In genomic region chr13:110506859-110507566, GRCh38 we compare ENCODE assay signal across 11 cellular contexts. TPM values are rescaled to one million over a fixed set of nuclear protein-coding genes. Genes with fewer than 3 reads are reported as not detected.
DNase-seq lines count a peak whose midpoint lies in the region; ATAC-seq and TF ChIP-seq lines count a peak whose summit lies in the region.
"Had no signal": no experiment of that assay in that cellular context is flagged by ENCODE, and none has a peak within 500 bp of the region (broad histone marks: within the 10 kb centered on the region; RNA-seq: fewer than 3 reads in every experiment).

No MANE protein-coding gene starts in this region.

- no peak overlapping the region for H2AFZ ChIP-seq in hepatocyte

- no peaks in the 10 kb centered on the region for H3K36me3 ChIP-seq in body of pancreas (replicated peaks in 1 of 2; ENCODE audit: insufficient read depth in 1 of 2, low read depth in 2 of 2)
- H3K36me3 ChIP-seq in hepatocyte (replicated peaks; ENCODE audit: insufficient read depth, low read depth), result no peaks in the 10 kb centered on the region
- H3K36me3 ChIP-seq in skeletal muscle satellite cell (ENCODE audit: insufficient read depth, low read length), result peaks cover 82% of the 10 kb centered on the region

- DNase-seq in HUDEP-2 (lab: John Stamatoyannopoulos, UW; ENCODE audit: unreplicated experiment in 76 of 76) (peak in 70 of 76 experiments; percentile 3 to 81 (median 45)), body of pancreas (peak; percentile 93 to 95 (median 94)), hepatocyte (ENCODE audit: low spot score) (peak; percentile 82), glomerular visceral epithelial cell (ENCODE audit: extremely low spot score) (no peak), H4 (ENCODE audit: low spot score) (no peak)
- DNase-seq: activated naive CD8-positive, alpha-beta T cell treated with anti-CD3 and anti-CD28 coated beads, Interleukin-2, amount 10 ng/mL, durations not matched to agents 7 days and 5 days; NCI-H446; stimulated activated CD4-positive, alpha-beta T cell treated with anti-CD3 and anti-CD28 coated beads, Interleukin-4, amount 100 ng/mL, for 1 hour had no signal

- H3K27ac ChIP-seq in body of pancreas (peak overlapping the region; percentile 87 to 96 (median 90)), hepatocyte (peak overlapping the region; percentile 91)

- H3K4me1 ChIP-seq in body of pancreas (peaks cover 33% of the 10 kb centered on the region), hepatocyte (ENCODE audit: insufficient read depth) (peaks cover 21% of the 10 kb centered on the region), skeletal muscle satellite cell (ENCODE audit: control insufficient read depth, insufficient read depth, low read length) (peaks cover 17% of the 10 kb centered on the region)

- intact Hi-C loops in body of pancreas (cut with DNase I), result no loop called here

- no peaks in the 10 kb centered on the region for H3K9me2 ChIP-seq in hepatocyte (replicated peaks; ENCODE audit: insufficient read depth)

- TF ChIP-seq CTCF in body of pancreas (IDR thresholded peaks at IDR 0.05) (peak in 1 of 7 experiments; percentile 17), hepatocyte (IDR thresholded peaks at IDR 0.05; ENCODE audit: poor library complexity) (no peak)

- H3K9ac ChIP-seq in skeletal muscle satellite cell (ENCODE audit: low read depth, low read length), result no peak overlapping the region

- no peaks in the 10 kb centered on the region for H3K27me3 ChIP-seq in body of pancreas
- H3K27me3 ChIP-seq in hepatocyte, result no peaks in the 10 kb centered on the region
- H3K27me3 ChIP-seq in skeletal muscle satellite cell (ENCODE audit: control insufficient read depth, insufficient read depth, low read length), result no peaks in the 10 kb centered on the region

- H3K4me2 ChIP-seq in hepatocyte, result peak overlapping the region; percentile 49
- H3K4me2 ChIP-seq in skeletal muscle satellite cell (ENCODE audit: low read length), result peak overlapping the region; percentile 18

- no peak overlapping the region for H3K4me3 ChIP-seq in body of pancreas
- no peak overlapping the region for H3K4me3 ChIP-seq in hepatocyte
- no peak overlapping the region for H3K4me3 ChIP-seq in skeletal muscle satellite cell (ENCODE audit: low read length)

- no peaks in the 10 kb centered on the region for H4K20me1 ChIP-seq in hepatocyte (ENCODE audit: insufficient read depth, poor library complexity, severe bottlenecking)

- 14 to 18% methylated on average over 17 of the region's 17 CpGs for WGBS in body of pancreas, 2 donors
- 56% methylated on average over 17 of the region's 17 CpGs for WGBS in hepatocyte (ENCODE audit: low lambda C conversion rate, missing lambda C conversion rate)

- TF ChIP-seq POLR2A in body of pancreas (IDR thresholded peaks at IDR 0.05), result peak in 2 of 3 donors; percentile 39 to 41

- H3K79me2 ChIP-seq in hepatocyte, result no peaks in the 10 kb centered on the region

- H3K9me3 ChIP-seq in body of pancreas, result no peaks in the 10 kb centered on the region
- H3K9me3 ChIP-seq in hepatocyte (ENCODE audit: low read depth), result no peaks in the 10 kb centered on the region
- no peaks in the 10 kb centered on the region for H3K9me3 ChIP-seq in skeletal muscle satellite cell (replicated peaks; ENCODE audit: low read length)

- ATAC-seq in body of pancreas, result peak; percentile 90
- ATAC-seq in GM19397 (IDR thresholded peaks at IDR 0.05; ENCODE audit: unreplicated experiment), result no peak
- no peak for ATAC-seq in HG03025 (IDR thresholded peaks at IDR 0.05; ENCODE audit: low FRiP score, unreplicated experiment)

RNA-seq across cellular contexts. Expression of gene RAB20, which starts 54.5 kb away (rescaled TPM):
- total RNA-seq in body of pancreas (10 to 100 TPM; 23.1 to 35.5 TPM), hepatocyte (34.8 and 37.4 TPM in 2 replicates)
- 19.6 and 28.3 TPM in 2 replicates for polyA plus RNA-seq in hepatocyte
- 10.4 and 11.8 TPM in 2 replicates for total RNA-seq in skeletal muscle satellite cell (2012; rRNA removed)
- 12.3 and 14.6 TPM in 2 replicates for total RNA-seq in H4 (2014; rRNA removed; shearing (Covaris generic))

Comparison
In these comparisons a context has a peak if more than half of its experiments do, and no peak if none do; other contexts are left out.
1. DNase-seq: peak in HUDEP-2 (70 of 76), body of pancreas (4 of 4) and hepatocyte (single experiment); none in glomerular visceral epithelial cell (single experiment) and H4 (single experiment).